Comparison of ENCODE assay signal across 1 cellular context in the genomic region with DNA sequence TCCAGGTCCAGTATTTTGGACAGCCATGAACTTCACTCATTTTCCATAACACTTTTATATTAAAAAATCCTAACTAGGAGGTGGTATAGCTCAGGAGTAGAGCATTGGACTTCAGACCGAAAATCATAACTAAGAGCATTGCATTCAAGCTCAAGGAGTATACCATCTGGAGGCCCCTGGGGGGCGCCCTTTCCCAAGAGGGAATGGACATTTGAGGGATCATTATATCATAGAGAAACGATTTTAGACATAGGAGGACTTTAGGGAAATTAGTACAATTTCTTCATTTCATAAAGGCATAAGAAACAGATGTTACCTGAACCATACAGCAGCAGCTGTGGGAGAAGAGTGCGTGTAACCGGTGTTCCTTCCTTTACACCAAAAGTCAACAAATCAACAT.
TF ChIP-seq lines count a peak whose summit lies in the region.

No MANE protein-coding gene starts in this region.

TF ChIP-seq in SK-N-SH, 30 proteins besides CTCF, POLR2A, EP300 and RAD21 (continued from another document):
- TF ChIP-seq, protein P1, sequence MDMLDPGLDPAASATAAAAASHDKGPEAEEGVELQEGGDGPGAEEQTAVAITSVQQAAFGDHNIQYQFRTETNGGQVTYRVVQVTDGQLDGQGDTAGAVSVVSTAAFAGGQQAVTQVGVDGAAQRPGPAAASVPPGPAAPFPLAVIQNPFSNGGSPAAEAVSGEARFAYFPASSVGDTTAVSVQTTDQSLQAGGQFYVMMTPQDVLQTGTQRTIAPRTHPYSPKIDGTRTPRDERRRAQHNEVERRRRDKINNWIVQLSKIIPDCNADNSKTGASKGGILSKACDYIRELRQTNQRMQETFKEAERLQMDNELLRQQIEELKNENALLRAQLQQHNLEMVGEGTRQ (IDR thresholded peaks at IDR 0.05; ENCODE audit: borderline replicate concordance, low read depth, low read length), result no peak
- TF ChIP-seq RXRA (IDR thresholded peaks at IDR 0.05; ENCODE audit: borderline replicate concordance, low read depth), result no peak
- no peak for TF ChIP-seq ELF1 (IDR thresholded peaks at IDR 0.05)
- no peak for TF ChIP-seq MXI1 (IDR thresholded peaks at IDR 0.05; ENCODE audit: low read depth, low read length)
- TF ChIP-seq TCF12 (IDR thresholded peaks at IDR 0.05), result no peak
- no peak for TF ChIP-seq RCOR1 (IDR thresholded peaks at IDR 0.05; ENCODE audit: low read length)
TF ChIP-seq in SK-N-SH: peak in this region for 0.
